In genomic region chr15:22240403-22240802, GRCh38 we compare ENCODE assay signal across 27 cellular contexts.
"Had no signal": no experiment of that assay in that cellular context is flagged by ENCODE, and none has a peak within 500 bp of the region (broad histone marks: within the 10 kb centered on the region; RNA-seq: fewer than 3 reads in every experiment).

No MANE protein-coding gene starts in this region.

- ATAC-seq: activated CD8-positive, alpha-beta memory T cell treated with anti-CD3 and anti-CD28 coated beads, Interleukin-2, amount 10 ng/mL, durations not matched to agents 7 days and 5 days; activated CD8-positive, alpha-beta T cell treated with anti-CD3 and anti-CD28 coated beads, Interleukin-2, amount 10 ng/mL, durations not matched to agents 7 days and 5 days; gastroesophageal sphincter had no signal

- H3K9me3 ChIP-seq: gastroesophageal sphincter had no signal

- FAIRE-seq: astrocyte had no signal

- DNase-seq: activated CD4-positive, alpha-beta memory T cell treated with anti-CD3 and anti-CD28 coated beads for 36 hours; activated CD4-positive, alpha-beta T cell treated with anti-CD3 and anti-CD28 coated beads for 36 hours; activated CD4-positive, alpha-beta T cell treated with anti-CD3 and anti-CD28 coated beads, Interleukin-2, amount 10 ng/mL, durations not matched to agents 24 days and 14 days; activated CD4-positive, CD25-positive, alpha-beta regulatory T cell; activated CD4-positive, CD25-positive, alpha-beta regulatory T cell treated with anti-CD3 and anti-CD28 coated beads, Interleukin-2, amount 50 U/mL, for 72 hours; activated CD8-positive, alpha-beta memory T cell treated with anti-CD3 and anti-CD28 coated beads, Interleukin-2, amount 50 U/mL, for 4 hours; activated CD8-positive, alpha-beta T cell treated with anti-CD3 and anti-CD28 coated beads, Interleukin-2, amount 10 ng/mL, durations not matched to agents 7 days and 5 days; activated gamma-delta T cell treated with Interleukin-2 at 50 U/mL for 16 hours; activated naive CD4-positive, alpha-beta T cell treated with anti-CD3 and anti-CD28 coated beads, Interleukin-2, amount 50 U/mL, for 16 hours; activated naive CD4-positive, alpha-beta T cell treated with Interleukin-2 at 50 U/mL for 16 hours; activated T-cell treated with anti-CD3 and anti-CD28 coated beads, Interleukin-2, amount 50 U/mL, for 1 hour; activated T-cell treated with anti-CD3 and anti-CD28 coated beads, Interleukin-2, amount 50 U/mL, for 48 hours; amniotic stem cell; anterior cingulate cortex; brain microvascular endothelial cell; effector memory CD4-positive, alpha-beta T cell; endodermal cell; esophagus squamous epithelium; foreskin melanocyte; hippocampal formation; T-helper 2 cell had no signal

- H3K4me3 ChIP-seq: coronary artery, dorsolateral prefrontal cortex, esophagus squamous epithelium, gastroesophageal sphincter had no signal

- H3K4me1 ChIP-seq: esophagus squamous epithelium, gastroesophageal sphincter had no signal

- H3K27ac ChIP-seq: brain microvascular endothelial cell, coronary artery, dorsolateral prefrontal cortex, epithelial cell of prostate, esophagus squamous epithelium, gastroesophageal sphincter had no signal

- H3K27me3 ChIP-seq: brain microvascular endothelial cell, esophagus squamous epithelium, gastroesophageal sphincter had no signal

- H3K36me3 ChIP-seq: brain microvascular endothelial cell, esophagus squamous epithelium, gastroesophageal sphincter had no signal
